ENCODE assay signal across 1 cellular context in genomic region chr11:65551572-65552398, GRCh38.
TF ChIP-seq lines count a peak whose summit lies in the region.

No MANE protein-coding gene starts in this region.

TF ChIP-seq in K562, 482 proteins besides CTCF, POLR2A, EP300 and RAD21 (continues in another document):
- TF ChIP-seq ARNT (IDR thresholded peaks at IDR 0.05) (0 out of 4 replicates have a peak, but pooled peaks of 1 of the 2 experiments have one; percentile 19), HDAC1 (IDR thresholded peaks at IDR 0.05) (peak in 1 of 2 experiments; percentile 91; a peak in 2 of 4 replicates), POLR2AphosphoS5 (IDR thresholded peaks at IDR 0.05; ENCODE audit: control insufficient read depth, insufficient read depth, low read depth, low read length) (no peak), HEY1 (CRISPR knock-in tag; IDR thresholded peaks at IDR 0.05; ENCODE audit: borderline replicate concordance) (no peak), ZSCAN32 (CRISPR knock-in tag; IDR thresholded peaks at IDR 0.05) (no peak), KAT2B (IDR thresholded peaks at IDR 0.05; ENCODE audit: low read depth, low read length) (no peak), CBFA2T2 (conservative IDR thresholded peaks at IDR 0.05) (peak; percentile 45), ZNF282 (CRISPR knock-in tag; IDR thresholded peaks at IDR 0.05) (no peak), SFPQ (IDR thresholded peaks at IDR 0.05; ENCODE audit: low read depth, low read length) (no peak), HNRNPL (IDR thresholded peaks at IDR 0.05; ENCODE audit: low read depth, low read length) (peak; percentile 85), SAFB2 (IDR thresholded peaks at IDR 0.05; ENCODE audit: borderline replicate concordance, low read depth, low read length, severe bottlenecking) (no peak), FOSL1 (tag; conservative IDR thresholded peaks at IDR 0.05) (no peak), FOXP1 (CRISPR knock-in tag; IDR thresholded peaks at IDR 0.05) (0 out of 2 replicates have a peak, but pooled peaks have one; percentile 21), ZBTB40 (IDR thresholded peaks at IDR 0.05) (no peak), ZBTB40 (CRISPR knock-in tag; IDR thresholded peaks at IDR 0.05) (no peak), RBFOX2 (IDR thresholded peaks at IDR 0.05; ENCODE audit: low read depth, low read length) (peak; percentile 29), MAFF (IDR thresholded peaks at IDR 0.05; ENCODE audit: low read length) (no peak), SETDB1 (IDR thresholded peaks at IDR 0.05; ENCODE audit: low read length) (no peak), HDAC3 (IDR thresholded peaks at IDR 0.05; ENCODE audit: borderline replicate concordance, partially characterized antibody) (no peak), FOXP4 (CRISPR knock-in tag; IDR thresholded peaks at IDR 0.05; ENCODE audit: borderline replicate concordance) (no peak), ZNF143 (CRISPR knock-in tag; IDR thresholded peaks at IDR 0.05) (peak; percentile 26; the same call in 1 of the 2 replicates), AFF1 (IDR thresholded peaks at IDR 0.05; ENCODE audit: low read depth in 1 of 2, partially characterized antibody in 2 of 2) (no peak), TAL1 (IDR thresholded peaks at IDR 0.05) (0 out of 2 replicates have a peak, but pooled peaks have one; percentile 2), RBM22 (IDR thresholded peaks at IDR 0.05; ENCODE audit: low read depth, low read length, poor library complexity, severe bottlenecking) (no peak), YBX1 (IDR thresholded peaks at IDR 0.05) (0 out of 2 replicates have a peak, but pooled peaks have one; percentile 67), TRIM24 (IDR thresholded peaks at IDR 0.05) (peak; percentile 47 to 68; a peak in 3 of 4 replicates), ZFP1 (CRISPR knock-in tag; IDR thresholded peaks at IDR 0.05) (no peak), NR4A1 (CRISPR knock-in tag; IDR thresholded peaks at IDR 0.05) (no peak), NR4A1 (tag; IDR thresholded peaks at IDR 0.05) (no peak), MTA2 (IDR thresholded peaks at IDR 0.05; ENCODE audit: low read depth) (peak; percentile 40), NR2F6 (CRISPR knock-in tag; IDR thresholded peaks at IDR 0.05) (no peak), E2F5 (CRISPR knock-in tag; IDR thresholded peaks at IDR 0.05) (no peak)
- TF ChIP-seq, protein P1, sequence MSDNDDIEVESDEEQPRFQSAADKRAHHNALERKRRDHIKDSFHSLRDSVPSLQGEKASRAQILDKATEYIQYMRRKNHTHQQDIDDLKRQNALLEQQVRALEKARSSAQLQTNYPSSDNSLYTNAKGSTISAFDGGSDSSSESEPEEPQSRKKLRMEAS (CRISPR knock-in tag; IDR thresholded peaks at IDR 0.05) = peak; percentile 22; the same call in 1 of the 2 replicates
- TF ChIP-seq, protein P2, sequence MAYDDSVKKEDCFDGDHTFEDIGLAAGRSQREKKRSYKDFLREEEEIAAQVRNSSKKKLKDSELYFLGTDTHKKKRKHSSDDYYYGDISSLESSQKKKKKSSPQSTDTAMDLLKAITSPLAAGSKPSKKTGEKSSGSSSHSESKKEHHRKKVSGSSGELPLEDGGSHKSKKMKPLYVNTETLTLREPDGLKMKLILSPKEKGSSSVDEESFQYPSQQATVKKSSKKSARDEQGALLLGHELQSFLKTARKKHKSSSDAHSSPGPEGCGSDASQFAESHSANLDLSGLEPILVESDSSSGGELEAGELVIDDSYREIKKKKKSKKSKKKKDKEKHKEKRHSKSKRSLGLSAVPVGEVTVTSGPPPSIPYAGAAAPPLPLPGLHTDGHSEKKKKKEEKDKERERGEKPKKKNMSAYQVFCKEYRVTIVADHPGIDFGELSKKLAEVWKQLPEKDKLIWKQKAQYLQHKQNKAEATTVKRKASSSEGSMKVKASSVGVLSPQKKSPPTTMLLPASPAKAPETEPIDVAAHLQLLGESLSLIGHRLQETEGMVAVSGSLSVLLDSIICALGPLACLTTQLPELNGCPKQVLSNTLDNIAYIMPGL (CRISPR knock-in tag; IDR thresholded peaks at IDR 0.05) = 0 out of 2 replicates have a peak, but pooled peaks have one; percentile 30
- TF ChIP-seq, protein P3, sequence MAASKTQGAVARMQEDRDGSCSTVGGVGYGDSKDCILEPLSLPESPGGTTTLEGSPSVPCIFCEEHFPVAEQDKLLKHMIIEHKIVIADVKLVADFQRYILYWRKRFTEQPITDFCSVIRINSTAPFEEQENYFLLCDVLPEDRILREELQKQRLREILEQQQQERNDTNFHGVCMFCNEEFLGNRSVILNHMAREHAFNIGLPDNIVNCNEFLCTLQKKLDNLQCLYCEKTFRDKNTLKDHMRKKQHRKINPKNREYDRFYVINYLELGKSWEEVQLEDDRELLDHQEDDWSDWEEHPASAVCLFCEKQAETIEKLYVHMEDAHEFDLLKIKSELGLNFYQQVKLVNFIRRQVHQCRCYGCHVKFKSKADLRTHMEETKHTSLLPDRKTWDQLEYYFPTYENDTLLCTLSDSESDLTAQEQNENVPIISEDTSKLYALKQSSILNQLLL (CRISPR knock-in tag; IDR thresholded peaks at IDR 0.05; ENCODE audit: borderline replicate concordance) = no peak
- TF ChIP-seq, protein P4, sequence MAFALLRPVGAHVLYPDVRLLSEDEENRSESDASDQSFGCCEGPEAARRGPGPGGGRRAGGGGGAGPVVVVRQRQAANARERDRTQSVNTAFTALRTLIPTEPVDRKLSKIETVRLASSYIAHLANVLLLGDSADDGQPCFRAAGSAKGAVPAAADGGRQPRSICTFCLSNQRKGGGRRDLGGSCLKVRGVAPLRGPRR (CRISPR knock-in tag; IDR thresholded peaks at IDR 0.05) = no peak
